In the genomic region with DNA sequence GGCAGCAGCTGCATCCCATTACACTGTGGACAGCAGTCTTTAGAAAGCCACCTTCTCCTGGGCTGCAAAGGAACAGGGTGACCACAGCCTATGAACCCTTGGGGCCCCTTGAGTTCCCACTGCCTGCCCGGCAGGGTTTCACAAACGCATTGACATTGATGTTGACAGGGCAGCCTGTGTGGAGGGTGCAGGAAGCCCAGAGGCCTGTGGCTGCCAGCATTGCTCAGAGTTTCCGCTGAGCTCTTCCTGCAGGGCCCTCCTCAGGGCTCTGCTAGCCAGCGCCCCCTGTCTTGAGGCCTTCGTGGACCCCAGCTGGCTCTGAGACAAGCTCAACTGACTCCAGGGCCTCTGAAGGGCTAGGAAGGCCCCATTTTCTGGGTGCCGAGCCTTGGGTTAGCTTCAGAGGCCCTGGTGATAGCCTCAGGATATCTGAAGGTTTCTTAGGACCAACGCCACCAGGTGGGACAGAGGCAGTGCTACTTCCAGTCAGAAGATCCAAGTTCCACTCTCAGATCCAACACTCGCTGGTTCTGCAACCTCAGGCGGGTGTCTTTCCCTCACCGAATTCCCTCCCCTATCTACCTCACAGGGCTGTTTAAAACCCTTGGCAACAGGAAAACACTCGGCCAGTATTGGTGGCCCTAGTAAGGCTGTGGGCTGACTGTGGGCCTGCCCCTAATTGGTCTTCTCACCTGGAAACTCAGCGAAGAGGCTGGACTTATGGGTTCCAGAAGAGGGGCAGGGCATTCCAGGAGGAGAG, we compare ENCODE assay signal across 8 cellular contexts. TPM values are rescaled to one million over a fixed set of nuclear protein-coding genes. Genes with fewer than 3 reads are reported as not detected.
A peak's percentile ranks its signal among the peaks of the same experiment; 100 is the strongest.
DNase-seq lines count a peak whose midpoint lies in the region; ATAC-seq and TF ChIP-seq lines count a peak whose summit lies in the region.

No MANE protein-coding gene starts in this region.

- CTCF ChIA-PET in T-cell (lab: Charles Lee) = interaction anchor here (0.5 to 2.4 kb wide), 21 partner anchors 10 to 1126 kb away, joined by 3 to 24 read pairs (median 3); a partner anchor contains a TSS

- TF ChIP-seq CTCF in GM12874 (IDR thresholded peaks at IDR 0.05; ENCODE audit: insufficient read depth, low read depth, low read length) (peak; percentile 43), foreskin fibroblast (IDR thresholded peaks at IDR 0.05; ENCODE audit: low read depth, low read length) (no peak)

- peaks cover 59 to 88% (median 74%) of the 10 kb centered on the region in 3 donors for H3K4me1 Mint-ChIP-seq in T-cell
- H3K4me1 Mint-ChIP-seq in activated naive CD8-positive, alpha-beta T cell treated with anti-CD3 and anti-CD28 coated beads for 36 hours = peaks cover 52% of the 10 kb centered on the region

- H3K27ac Mint-ChIP-seq in T-cell = peak overlapping the region; percentile 90 to 94
- peak overlapping the region; percentile 89 for H3K27ac Mint-ChIP-seq in activated naive CD8-positive, alpha-beta T cell treated with anti-CD3 and anti-CD28 coated beads for 36 hours

- no peaks in the 10 kb centered on the region for H3K9me3 Mint-ChIP-seq in T-cell
- H3K9me3 Mint-ChIP-seq in activated naive CD8-positive, alpha-beta T cell treated with anti-CD3 and anti-CD28 coated beads for 36 hours = no peaks in the 10 kb centered on the region

- H3K36me3 Mint-ChIP-seq in T-cell = no peaks in the 10 kb centered on the region
- no peaks in the 10 kb centered on the region for H3K36me3 Mint-ChIP-seq in activated naive CD8-positive, alpha-beta T cell treated with anti-CD3 and anti-CD28 coated beads for 36 hours

- no peak overlapping the region for H3K4me3 ChIP-seq in foreskin fibroblast (ENCODE audit: low read depth in 1 of 2, low read length in 2 of 2)

- POLR2A ChIA-PET in T-cell (lab: Charles Lee) = no interaction called here

- peak; percentile 53 for ATAC-seq in HG02973 (IDR thresholded peaks at IDR 0.05; ENCODE audit: unreplicated experiment)
- peak; percentile 95 to 99 (median 97) for ATAC-seq in T-cell (replicated peaks in 1 of 4)

- peak overlapping the region in 1 of 3 donors; percentile 59 for H3K4me3 Mint-ChIP-seq in T-cell
- no peak overlapping the region for H3K4me3 Mint-ChIP-seq in activated naive CD8-positive, alpha-beta T cell treated with anti-CD3 and anti-CD28 coated beads for 36 hours

- H3K27me3 Mint-ChIP-seq in T-cell = no peaks in the 10 kb centered on the region
- H3K27me3 Mint-ChIP-seq in activated naive CD8-positive, alpha-beta T cell treated with anti-CD3 and anti-CD28 coated beads for 36 hours = no peaks in the 10 kb centered on the region

- DNase-seq in T-cell (peak; percentile 59 to 82 (median 72)), islet precursor cell (peak; percentile 88), foreskin fibroblast (no peak), NCI-H1092 (lab: John Stamatoyannopoulos, UW) (no peak)
- peak; percentile 90 for DNase-seq in activated naive CD8-positive, alpha-beta T cell treated with anti-CD3 and anti-CD28 coated beads for 36 hours
- peak; percentile 50 to 62 (median 55) for DNase-seq in stimulated activated CD4-positive, alpha-beta T cell treated with anti-CD3 and anti-CD28 coated beads, TNF-alpha, amount 100 ng/mL, for 4 hours (ENCODE audit: low read depth in 3 of 3)

RNA-seq across cellular contexts. Expression of a gene that starts 27.2 kb away (rescaled TPM):
- total RNA-seq in T-cell = under 1 TPM in 2 of 5 donors, not detected in 3; 0.47 to 0.49 TPM
- total RNA-seq in activated naive CD8-positive, alpha-beta T cell treated with anti-CD3 and anti-CD28 coated beads for 36 hours = not detected

RNA-seq across cellular contexts. Expression of a gene that starts 50.1 kb away (rescaled TPM):
- 10 to 100 TPM in 4 of 5 donors, 1 to 10 TPM in 1; 8.4 to 17.1 (median 10.3) TPM for total RNA-seq in T-cell
- 10 to 100 TPM; 21.4 to 25.4 TPM for total RNA-seq in activated naive CD8-positive, alpha-beta T cell treated with anti-CD3 and anti-CD28 coated beads for 36 hours

Comparison
In these comparisons a context has a peak if more than half of its experiments do, and no peak if none do; other contexts are left out.
1. DNase-seq: peak in T-cell (34 of 34), activated naive CD8-positive, alpha-beta T cell treated with anti-CD3 and anti-CD28 coated beads for 36 hours (single experiment), islet precursor cell (single experiment) and stimulated activated CD4-positive, alpha-beta T cell treated with anti-CD3 and anti-CD28 coated beads, TNF-alpha, amount 100 ng/mL, for 4 hours (3 of 3); none in foreskin fibroblast (0 of 2) and NCI-H1092 (single experiment).